In genomic region chr12:53500776-53501614, GRCh38 we compare ENCODE assay signal across 8 cellular contexts. TPM values are rescaled to one million over a fixed set of nuclear protein-coding genes. Genes with fewer than 3 reads are reported as not detected.
DNase-seq lines count a peak whose midpoint lies in the region; ATAC-seq and TF ChIP-seq lines count a peak whose summit lies in the region.

A gene with protein sequence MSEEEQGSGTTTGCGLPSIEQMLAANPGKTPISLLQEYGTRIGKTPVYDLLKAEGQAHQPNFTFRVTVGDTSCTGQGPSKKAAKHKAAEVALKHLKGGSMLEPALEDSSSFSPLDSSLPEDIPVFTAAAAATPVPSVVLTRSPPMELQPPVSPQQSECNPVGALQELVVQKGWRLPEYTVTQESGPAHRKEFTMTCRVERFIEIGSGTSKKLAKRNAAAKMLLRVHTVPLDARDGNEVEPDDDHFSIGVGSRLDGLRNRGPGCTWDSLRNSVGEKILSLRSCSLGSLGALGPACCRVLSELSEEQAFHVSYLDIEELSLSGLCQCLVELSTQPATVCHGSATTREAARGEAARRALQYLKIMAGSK (plus strand): TSS chr12:53501283. CDS start chr12:53501409, 126 bp downstream.

- no peak for TF ChIP-seq CTCF in AG10803 (conservative IDR thresholded peaks at IDR 0.05; ENCODE audit: low read length)

- DNase-seq in AG10803 (ENCODE audit: low read depth) = peak; percentile 100
- DNase-seq in NCI-H460 (ENCODE audit: extremely low read depth, low read depth) = peak; percentile 99
- DNase-seq in activated CD4-positive, CD25-positive, alpha-beta regulatory T cell treated with anti-CD3 and anti-CD28 coated beads, Interleukin-2, amount 50 U/mL, for 72 hours = peak; percentile 89
- DNase-seq in cerebellar nuclear complex (lab: John Stamatoyannopoulos, UW) = peak; percentile 99
- DNase-seq in islet precursor cell = peak; percentile 100
- DNase-seq in stimulated activated CD4-positive, alpha-beta T cell treated with anti-CD3 and anti-CD28 coated beads, Interleukin-12 subunit alpha, Interleukin-12 subunit beta, amount 100 ng/mL, for 48 hours (ENCODE audit: low read depth in 2 of 3, low spot score in 1 of 3) = peak; percentile 89 to 99 (median 97)

- ATAC-seq in GM19043 (IDR thresholded peaks at IDR 0.05; ENCODE audit: low read depth, unreplicated experiment) (peak; percentile 67), HG03378 (IDR thresholded peaks at IDR 0.05; ENCODE audit: unreplicated experiment) (peak; percentile 84)

- peak within 1 kb of the TSS; percentile 81 for H3K4me3 ChIP-seq in AG10803 (ENCODE audit: low read length)

RNA-seq across cellular contexts. Expression of the gene that starts here (rescaled TPM):
- total RNA-seq in NCI-H460 (2014; rRNA removed; shearing (Covaris generic)) = 33.9 and 34.6 TPM in 2 replicates
- polyA plus RNA-seq in NCI-H460 (2014; cell fraction: nucleus; rRNA removed) = 87.9 and 91.7 TPM in 2 replicates

Comparison
In these comparisons a context has a peak if more than half of its experiments do, and no peak if none do; other contexts are left out.
1. Peak in every context shown above with its lines: DNase-seq, ATAC-seq and H3K4me3 ChIP-seq.